ENCODE assay signal across 29 cellular contexts in the genomic region with DNA sequence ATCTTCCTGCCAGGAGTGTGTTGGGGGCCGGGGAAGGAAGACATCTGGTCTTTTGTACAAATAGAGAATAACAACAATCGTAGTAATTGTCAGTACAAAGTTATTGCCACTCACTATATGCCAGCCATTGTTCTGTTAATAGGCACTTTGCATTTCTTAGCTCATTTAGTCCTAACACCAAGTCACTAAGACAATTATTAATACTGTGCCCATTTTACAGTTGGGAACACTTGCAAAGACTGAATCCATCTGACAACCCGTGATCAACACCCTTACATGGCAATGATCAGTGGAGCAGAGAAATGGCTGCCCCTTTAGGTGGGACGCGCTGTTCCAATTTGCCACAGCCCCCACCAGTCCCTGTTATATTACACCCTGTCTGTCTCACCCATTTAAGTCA. TPM values are rescaled to one million over a fixed set of nuclear protein-coding genes. Genes with fewer than 3 reads are reported as not detected.
DNase-seq lines count a peak whose midpoint lies in the region; ATAC-seq, FAIRE-seq and TF ChIP-seq lines count a peak whose summit lies in the region.
"Had no signal": no experiment of that assay in that cellular context is flagged by ENCODE, and none has a peak within 500 bp of the region (broad histone marks: within the 10 kb centered on the region; RNA-seq: fewer than 3 reads in every experiment).

No MANE protein-coding gene starts in this region.

- no peak overlapping the region for H3K27ac ChIP-seq in BLaER1
- H3K27ac ChIP-seq in CD4-positive, CD25-positive, alpha-beta regulatory T cell (ENCODE audit: insufficient read depth, low read length, poor library complexity, severe bottlenecking) = no peak overlapping the region
- H3K27ac ChIP-seq in K562 (ENCODE audit: extremely low read depth, low read depth, low read length) = no peak overlapping the region
- H3K27ac ChIP-seq in neural progenitor cell = no peak overlapping the region
- H3K27ac ChIP-seq: BLaER1 treated with 17β-estradiol and CSF1 and Interleukin-3, amounts not matched to agents 10 nM and 100 nM; C4-2B had no signal

- intact Hi-C loops in K562 (cut with micrococcal nuclease) = no loop called here

- H4K20me1 ChIP-seq in BLaER1 (no peaks in the 10 kb centered on the region), K562 (replicated peaks; ENCODE audit: control insufficient read depth, insufficient read depth, low read length) (peaks cover 21% of the 10 kb centered on the region), neural progenitor cell (ENCODE audit: low read depth) (no peaks in the 10 kb centered on the region)

- H3F3A ChIP-seq in neural progenitor cell (ENCODE audit: low read depth) = no peaks in the 10 kb centered on the region

- no peaks in the 10 kb centered on the region for H3K4me1 Mint-ChIP-seq in CD4-positive, CD25-positive, alpha-beta regulatory T cell
- H3K4me1 Mint-ChIP-seq in neural progenitor cell = peaks cover 5% of the 10 kb centered on the region
- H3K4me1 Mint-ChIP-seq: CD8-positive, alpha-beta memory T cell had no signal

- H3K4me1 ChIP-seq in BLaER1 (peaks cover 28% of the 10 kb centered on the region), K562 (replicated peaks in 1 of 2; ENCODE audit: control insufficient read depth in 2 of 2, insufficient read depth in 2 of 2, low read length in 2 of 2) (no peaks in the 10 kb centered on the region), neural progenitor cell (no peaks in the 10 kb centered on the region)
- H3K4me1 ChIP-seq in CD4-positive, CD25-positive, alpha-beta regulatory T cell (ENCODE audit: control insufficient read depth, insufficient read depth, low read length, poor library complexity, severe bottlenecking) = no peaks in the 10 kb centered on the region
- H3K4me1 ChIP-seq: BE2C had no signal

- H3K27me3 Mint-ChIP-seq in CD4-positive, CD25-positive, alpha-beta regulatory T cell = peaks cover 9% of the 10 kb centered on the region
- peaks cover 6% of the 10 kb centered on the region for H3K27me3 Mint-ChIP-seq in neural progenitor cell (ENCODE audit: insufficient read depth, low read depth)

- H3K36me3 Mint-ChIP-seq in CD4-positive, CD25-positive, alpha-beta regulatory T cell = no peaks in the 10 kb centered on the region
- no peaks in the 10 kb centered on the region for H3K36me3 Mint-ChIP-seq in neural progenitor cell
- H3K36me3 Mint-ChIP-seq: CD4-positive, alpha-beta memory T cell; CD8-positive, alpha-beta memory T cell had no signal

- peak overlapping the region in 2 of 3 donors; percentile 12 to 74 for H3K27ac Mint-ChIP-seq in CD4-positive, CD25-positive, alpha-beta regulatory T cell
- H3K27ac Mint-ChIP-seq in neural progenitor cell = no peak overlapping the region
- H3K27ac Mint-ChIP-seq: CD8-positive, alpha-beta memory T cell had no signal

- CTCF ChIA-PET in K562 (lab: Yijun Ruan, JAX; ENCODE audit: low intra/inter-chr PET ratio) = no interaction called here

- H3K79me2 ChIP-seq in K562 (ENCODE audit: control insufficient read depth, insufficient read depth, low read length) (no peaks in the 10 kb centered on the region), neural progenitor cell (ENCODE audit: low read depth) (no peaks in the 10 kb centered on the region)

- POLR2A ChIA-PET in K562 (lab: Yijun Ruan, JAX) = interaction anchor here (1.6 kb wide), 1 partner anchor 10 kb away, joined by 4 read pairs; no protein-coding TSS in a partner anchor

- no peak overlapping the region for H2AFZ ChIP-seq in K562 (ENCODE audit: low read depth, low read length)
- no peak overlapping the region for H2AFZ ChIP-seq in neural progenitor cell (replicated peaks)

- TF ChIP-seq RAD21 in K562 (CRISPR knock-in tag; conservative IDR thresholded peaks at IDR 0.05 in 1 of 2, IDR thresholded peaks at IDR 0.05 in 1 of 2) = no peak

- no peaks in the 10 kb centered on the region for H3K27me3 ChIP-seq in BLaER1
- no peaks in the 10 kb centered on the region for H3K27me3 ChIP-seq in CD4-positive, CD25-positive, alpha-beta regulatory T cell (ENCODE audit: control insufficient read depth, insufficient read depth, low read length)
- peaks cover 33 to 83% of the 10 kb centered on the region in 2 experiments for H3K27me3 ChIP-seq in K562 (ENCODE audit: control insufficient read depth in 2 of 2, insufficient read depth in 2 of 2, low read length in 2 of 2)
- no peaks in the 10 kb centered on the region for H3K27me3 ChIP-seq in neural progenitor cell
- H3K27me3 ChIP-seq: BE2C; BLaER1 treated with 17β-estradiol and CSF1 and Interleukin-3, amounts not matched to agents 10 nM and 100 nM had no signal

- ATAC-seq in CD4-positive, CD25-positive, alpha-beta regulatory T cell (ENCODE audit: low read depth in 2 of 2) = no peak
- no peak for ATAC-seq in K562
- ATAC-seq: GM12878 had no signal

- in situ Hi-C loops in K562 (cut with MboI) = no loop called here

- TF ChIP-seq POLR2A in K562 (conservative IDR thresholded peaks at IDR 0.05) = no peak

- no peak for TF ChIP-seq EP300 in K562 (IDR thresholded peaks at IDR 0.05; ENCODE audit: low read length)

- H3K9ac ChIP-seq in BLaER1 = no peak overlapping the region
- no peak overlapping the region for H3K9ac ChIP-seq in K562 (ENCODE audit: insufficient read depth in 1 of 2, low read depth in 2 of 2, low read length in 2 of 2)
- no peak overlapping the region for H3K9ac ChIP-seq in neural progenitor cell

- FAIRE-seq in K562 (lab: Jason Lieb, UNC) = no peak
- FAIRE-seq: A204.1, GM12878, GM12892, GM18507 had no signal

- H3K9me3 ChIP-seq in BLaER1 (no peaks in the 10 kb centered on the region), K562 (replicated peaks; ENCODE audit: control insufficient read depth, insufficient read depth, low read depth, low read length) (no peaks in the 10 kb centered on the region), neural progenitor cell (ENCODE audit: low read depth) (no peaks in the 10 kb centered on the region)
- H3K9me3 ChIP-seq in CD4-positive, CD25-positive, alpha-beta regulatory T cell (ENCODE audit: control insufficient read depth in 2 of 2, low read length in 2 of 2) = no peaks in the 10 kb centered on the region
- H3K9me3 ChIP-seq: BE2C; BLaER1 treated with 17β-estradiol and CSF1 and Interleukin-3, amounts not matched to agents 10 nM and 100 nM had no signal

- peak overlapping the region; percentile 60 for H3K4me2 ChIP-seq in BLaER1
- H3K4me2 ChIP-seq in K562 (ENCODE audit: insufficient read depth, low read length) = no peak overlapping the region
- peak overlapping the region; percentile 0 for H3K4me2 ChIP-seq in neural progenitor cell

- H3K4me3 ChIP-seq in BLaER1 (no peak overlapping the region), K562 (no peak overlapping the region), neural progenitor cell (no peak overlapping the region)
- H3K4me3 ChIP-seq in CD4-positive, CD25-positive, alpha-beta regulatory T cell (ENCODE audit: low read depth, low read length) = no peak overlapping the region
- H3K4me3 ChIP-seq: BLaER1 treated with 17β-estradiol and CSF1 and Interleukin-3, amounts not matched to agents 10 nM and 100 nM; GM12878 had no signal

- no peaks in the 10 kb centered on the region for H3K36me3 ChIP-seq in BLaER1
- no peaks in the 10 kb centered on the region for H3K36me3 ChIP-seq in CD4-positive, CD25-positive, alpha-beta regulatory T cell (ENCODE audit: control insufficient read depth, insufficient read depth, low read length)
- H3K36me3 ChIP-seq in K562 (ENCODE audit: control insufficient read depth, insufficient read depth, low read length) = no peaks in the 10 kb centered on the region
- no peaks in the 10 kb centered on the region for H3K36me3 ChIP-seq in neural progenitor cell
- H3K36me3 ChIP-seq: BE2C; BLaER1 treated with 17β-estradiol and CSF1 and Interleukin-3, amounts not matched to agents 10 nM and 100 nM had no signal

- no TSS peak for BruUV-seq in K562 (replicated peaks; lab: Mats Ljungman, UMichigan)

- WGBS in K562 (ENCODE audit: insufficient coverage, low coverage, missing lambda C conversion rate) = 0% methylated on average over 5 of the region's 5 CpGs

- H3K9me1 ChIP-seq in K562 (ENCODE audit: control insufficient read depth, insufficient read depth, low read length) = no peaks in the 10 kb centered on the region

- H3K9me3 Mint-ChIP-seq in CD4-positive, CD25-positive, alpha-beta regulatory T cell = peaks cover 0 to 5% (median 0%) of the 10 kb centered on the region in 7 donors
- H3K9me3 Mint-ChIP-seq in neural progenitor cell = no peaks in the 10 kb centered on the region
- H3K9me3 Mint-ChIP-seq: CD4-positive, alpha-beta memory T cell; CD8-positive, alpha-beta memory T cell had no signal

- TF ChIP-seq CTCF in K562 (IDR thresholded peaks at IDR 0.05 in 2 of 3, conservative IDR thresholded peaks at IDR 0.05 in 1 of 3; ENCODE audit: insufficient read depth in 2 of 3, low read depth in 1 of 3, low read length in 3 of 3) (no peak), neural progenitor cell (IDR thresholded peaks at IDR 0.05) (no peak)

- no peak for DNase-seq in CD4-positive, CD25-positive, alpha-beta regulatory T cell
- DNase-seq in K562 (ENCODE audit: extremely low read depth in 1 of 4, low spot score in 3 of 4) (no peak), neural progenitor cell (ENCODE audit: low spot score) (no peak), H4 (ENCODE audit: low spot score) (no peak), NCI-H2196 (lab: John Stamatoyannopoulos, UW; ENCODE audit: unreplicated experiment) (no peak), NCI-H1105 (lab: John Stamatoyannopoulos, UW) (no peak), GM19240 (ENCODE audit: insufficient read length, low spot score) (no peak)
- DNase-seq: 8988T; ACHN; BE2C; CD4-positive, alpha-beta memory T cell; CD8-positive, alpha-beta memory T cell; COR-L47; DMS 273 treated with DMSO at 0.1 percent for 48 hours; DMS153; DMS53; DMS79; DND-41; EL; GDM1 had no signal

- H3K4me3 Mint-ChIP-seq in CD4-positive, CD25-positive, alpha-beta regulatory T cell = no peak overlapping the region
- H3K4me3 Mint-ChIP-seq in neural progenitor cell = peak overlapping the region; percentile 5
- H3K4me3 Mint-ChIP-seq: CD8-positive, alpha-beta memory T cell had no signal

RNA-seq across cellular contexts. Expression of gene FBXO2, which starts 33.3 kb away (rescaled TPM):
- total RNA-seq in CD4-positive, CD25-positive, alpha-beta regulatory T cell = 2.1 TPM
- polyA plus RNA-seq in CD4-positive, CD25-positive, alpha-beta regulatory T cell = 10 to 100 TPM in 2 of 4 donors, 1 to 10 TPM in 2; 3.9 to 10.6 (median 7.0) TPM
- 0.76 and 1.9 TPM in 2 replicates for total RNA-seq in K562 (2011; cell fraction: chromatin; rRNA removed; ENCODE audit: low replicate concordance)
- 1.7 and 1.8 TPM in 2 replicates for total RNA-seq in K562 (2011; cell fraction: nucleolus; rRNA removed)
- total RNA-seq in K562 (2011; cell fraction: nucleoplasm; rRNA removed) = 1.3 and 1.5 TPM in 2 replicates
- total RNA-seq in K562 (2014; rRNA removed) = 1.1 and 1.9 TPM in 2 replicates
- total RNA-seq in K562 (2014; rRNA removed; fragmentation: Illumina TruSeq; extraction: Trizol) = 0.16 and 0.25 TPM in 2 replicates
- 0.22 and 0.41 TPM in 2 replicates for total RNA-seq in K562 (2015; rRNA removed; fragmentation: Illumina TruSeq; extraction: Trizol)
- 1.4 and 1.7 TPM in 2 replicates for total RNA-seq in K562 (2021)
- polyA plus RNA-seq in K562 (2011; rRNA removed) = 1.1 and 2.8 TPM in 2 replicates
- 2.6 and 3.2 TPM in 2 replicates for polyA plus RNA-seq in K562 (2011; cell fraction: cytosol; rRNA removed)
- polyA plus RNA-seq in K562 (2011; cell fraction: nucleus; rRNA removed) = 4.5 and 6.3 TPM in 2 replicates
- 1.6 and 1.8 TPM in 2 replicates for polyA plus RNA-seq in K562 (2012)
- 0.27 and 0.46 TPM in 2 replicates for polyA plus RNA-seq in K562 (2014; fragmentation: Illumina TruSeq; extraction: Trizol)
- under 1 TPM; 0.04 to 0.27 TPM for polyA plus RNA-seq in K562 (2014; fragmentation: Nextera tagmentation; extraction: Ambion mirVana)
- polyA plus RNA-seq in K562 (2014; rRNA removed) = 1.6 and 2.2 TPM in 2 replicates
- polyA minus RNA-seq in K562 (2011; rRNA and poly(A)+ RNA removed) = 0.21 and 0.48 TPM in 2 replicates
- 0.57 and 2.8 TPM in 2 replicates for polyA minus RNA-seq in K562 (2011; cell fraction: cytosol; rRNA and poly(A)+ RNA removed)
- polyA minus RNA-seq in K562 (2011; cell fraction: nucleus; rRNA and poly(A)+ RNA removed) = 0.67 and 1.4 TPM in 2 replicates
- 0.56 and 7.3 TPM in 2 replicates for total RNA-seq in neural progenitor cell (ENCODE audit: low replicate concordance)
- 0.76 and 2.3 TPM in 2 replicates for total RNA-seq in H4 (2014; rRNA removed; shearing (Covaris generic))
- total RNA-seq: A673 had no signal

RNA-seq across cellular contexts. Expression of gene FBXO44, which starts 33.8 kb away (rescaled TPM):
- 43.7 TPM for total RNA-seq in CD4-positive, CD25-positive, alpha-beta regulatory T cell
- 1 to 10 TPM; 5.5 to 9.5 (median 7.4) TPM for polyA plus RNA-seq in CD4-positive, CD25-positive, alpha-beta regulatory T cell
- total RNA-seq in K562 (2011; cell fraction: chromatin; rRNA removed; ENCODE audit: low replicate concordance) = 25.1 and 57.8 TPM in 2 replicates
- 47.5 and 48.8 TPM in 2 replicates for total RNA-seq in K562 (2011; cell fraction: nucleolus; rRNA removed)
- 32.2 and 35.3 TPM in 2 replicates for total RNA-seq in K562 (2011; cell fraction: nucleoplasm; rRNA removed)
- total RNA-seq in K562 (2014; rRNA removed) = 11.6 and 14.7 TPM in 2 replicates
- 2.6 and 3.9 TPM in 2 replicates for total RNA-seq in K562 (2014; rRNA removed; fragmentation: Illumina TruSeq; extraction: Trizol)
- 6.1 and 6.7 TPM in 2 replicates for total RNA-seq in K562 (2015; rRNA removed; fragmentation: Illumina TruSeq; extraction: Trizol)
- 15.7 and 16.4 TPM in 2 replicates for total RNA-seq in K562 (2021)
- 8.3 and 18.1 TPM in 2 replicates for polyA plus RNA-seq in K562 (2011; rRNA removed)
- 18.0 and 19.5 TPM in 2 replicates for polyA plus RNA-seq in K562 (2011; cell fraction: cytosol; rRNA removed)
- 93.3 and 93.5 TPM in 2 replicates for polyA plus RNA-seq in K562 (2011; cell fraction: nucleus; rRNA removed)
- polyA plus RNA-seq in K562 (2012) = 11.8 and 19.7 TPM in 2 replicates
- polyA plus RNA-seq in K562 (2014; fragmentation: Illumina TruSeq; extraction: Trizol) = 5.9 and 9.8 TPM in 2 replicates
- 1 to 10 TPM in 1 of 2 experiments, under 1 TPM in 1; 0.69 to 1.3 TPM for polyA plus RNA-seq in K562 (2014; fragmentation: Nextera tagmentation; extraction: Ambion mirVana)
- polyA plus RNA-seq in K562 (2014; rRNA removed) = 20.9 and 23.7 TPM in 2 replicates
- polyA minus RNA-seq in K562 (2011; rRNA and poly(A)+ RNA removed) = 5.7 and 7.3 TPM in 2 replicates
- 3.5 and 14.7 TPM in 2 replicates for polyA minus RNA-seq in K562 (2011; cell fraction: cytosol; rRNA and poly(A)+ RNA removed)
- 29.5 and 46.7 TPM in 2 replicates for polyA minus RNA-seq in K562 (2011; cell fraction: nucleus; rRNA and poly(A)+ RNA removed)
- 5.3 and 18.2 TPM in 2 replicates for total RNA-seq in neural progenitor cell (ENCODE audit: low replicate concordance)
- 7.8 and 8.8 TPM in 2 replicates for total RNA-seq in H4 (2014; rRNA removed; shearing (Covaris generic))

RNA-seq across cellular contexts. Expression of gene FBXO6, which starts 43.1 kb away (rescaled TPM):
- total RNA-seq in CD4-positive, CD25-positive, alpha-beta regulatory T cell = 5.9 TPM
- 10 to 100 TPM in 3 of 4 donors, 1 to 10 TPM in 1; 9.4 to 18.4 (median 17.3) TPM for polyA plus RNA-seq in CD4-positive, CD25-positive, alpha-beta regulatory T cell
- 3.1 and 10.3 TPM in 2 replicates for total RNA-seq in K562 (2011; cell fraction: chromatin; rRNA removed; ENCODE audit: low replicate concordance)
- total RNA-seq in K562 (2011; cell fraction: nucleolus; rRNA removed) = 13.0 and 14.1 TPM in 2 replicates
- total RNA-seq in K562 (2011; cell fraction: nucleoplasm; rRNA removed) = 7.6 and 11.3 TPM in 2 replicates
- total RNA-seq in K562 (2014; rRNA removed) (44.1 and 44.9 TPM in 2 replicates), K562 (2014; rRNA removed; fragmentation: Illumina TruSeq; extraction: Trizol) (9.6 and 15.2 TPM in 2 replicates), K562 (2015; rRNA removed; fragmentation: Illumina TruSeq; extraction: Trizol) (23.8 and 24.5 TPM in 2 replicates), K562 (2021) (23.2 and 24.9 TPM in 2 replicates), neural progenitor cell (ENCODE audit: low replicate concordance) (1.2 and 1.7 TPM in 2 replicates)
- polyA plus RNA-seq in K562 (2011; rRNA removed) (35.2 and 64.0 TPM in 2 replicates), K562 (2014; fragmentation: Illumina TruSeq; extraction: Trizol) (34.1 and 34.7 TPM in 2 replicates), K562 (2014; fragmentation: Nextera tagmentation; extraction: Ambion mirVana) (10 to 100 TPM; 10.6 to 16.4 TPM), K562 (2014; rRNA removed) (45.8 and 49.6 TPM in 2 replicates)
- polyA plus RNA-seq in K562 (2011; cell fraction: cytosol; rRNA removed) = 96.3 and 104 TPM in 2 replicates
- 14.1 and 20.6 TPM in 2 replicates for polyA plus RNA-seq in K562 (2011; cell fraction: nucleus; rRNA removed)
- 26.0 and 39.2 TPM in 2 replicates for polyA plus RNA-seq in K562 (2012)
- 15.9 and 20.2 TPM in 2 replicates for polyA minus RNA-seq in K562 (2011; rRNA and poly(A)+ RNA removed)
- polyA minus RNA-seq in K562 (2011; cell fraction: cytosol; rRNA and poly(A)+ RNA removed) = 14.4 and 33.6 TPM in 2 replicates
- 6.2 and 9.4 TPM in 2 replicates for polyA minus RNA-seq in K562 (2011; cell fraction: nucleus; rRNA and poly(A)+ RNA removed)
- total RNA-seq in H4 (2014; rRNA removed; shearing (Covaris generic)) = 7.2 and 7.4 TPM in 2 replicates
- total RNA-seq: G401 had no signal
